ENCODE assay signal across 1 cellular context in genomic region chr3:44712455-44713075, GRCh38.
TF ChIP-seq lines count a peak whose summit lies in the region.

Gene ZNF502 (plus strand): TSS chr3:44712660. CDS start chr3:44720262, 7,602 bp downstream.

TF ChIP-seq in GM12878, 131 proteins besides CTCF, POLR2A, EP300 and RAD21 (continued from another document):
- TF ChIP-seq USF1 (IDR thresholded peaks at IDR 0.05; ENCODE audit: borderline replicate concordance, extremely low read length, insufficient read depth, low read depth, low read length) (no peak), NFIC (IDR thresholded peaks at IDR 0.05; ENCODE audit: low read depth, low read length) (no peak), CREM (IDR thresholded peaks at IDR 0.05; ENCODE audit: low read depth) (peak; percentile 97), EGR1 (IDR thresholded peaks at IDR 0.05; ENCODE audit: borderline replicate concordance in 1 of 2, low read depth in 2 of 2, low read length in 2 of 2) (0 out of 3 replicates have a peak, but pooled peaks of 1 of the 2 experiments have one; percentile 10), HCFC1 (IDR thresholded peaks at IDR 0.05; ENCODE audit: low read length) (peak; percentile 49), ZBTB40 (IDR thresholded peaks at IDR 0.05; ENCODE audit: borderline replicate concordance) (peak; percentile 80), JUND (IDR thresholded peaks at IDR 0.05; ENCODE audit: low read depth, low read length) (no peak)
TF ChIP-seq in GM12878: peak in this region for 12.
